In genomic region chr6:16700202-16700997, GRCh38 we compare ENCODE assay signal across 7 cellular contexts.
DNase-seq lines count a peak whose midpoint lies in the region; ATAC-seq lines count a peak whose summit lies in the region.

No MANE protein-coding gene starts in this region.

- H3K9me3 Mint-ChIP-seq in IgD-negative memory B cell = no peaks in the 10 kb centered on the region
- H3K9me3 Mint-ChIP-seq in activated naive CD4-positive, alpha-beta T cell treated with anti-CD3 and anti-CD28 coated beads, Interleukin-2, amount 50 U/mL, for 72 hours = no peaks in the 10 kb centered on the region

- DNase-seq in activated naive CD4-positive, alpha-beta T cell treated with anti-CD3 and anti-CD28 coated beads, Interleukin-2, amount 50 U/mL, for 72 hours (ENCODE audit: low spot score in 2 of 2) = no peak
- DNase-seq in kidney tubule cell (ENCODE audit: low spot score) = peak; percentile 41
- no peak for DNase-seq in EL

- ATAC-seq in activated naive CD4-positive, alpha-beta T cell treated with anti-CD3 and anti-CD28 coated beads, Interleukin-2, amount 50 U/mL, for 72 hours = peak; percentile 19 to 46
- ATAC-seq in GM18861 (IDR thresholded peaks at IDR 0.05; ENCODE audit: unreplicated experiment) = no peak
- ATAC-seq in HG03439 (IDR thresholded peaks at IDR 0.05; ENCODE audit: unreplicated experiment) = no peak

- H3K27me3 ChIP-seq in stomach smooth muscle (ENCODE audit: control insufficient read depth in 1 of 2, insufficient read depth in 2 of 2, low read length in 2 of 2) = no peaks in the 10 kb centered on the region

- peak overlapping the region; percentile 80 to 89 (median 83) for H3K4me3 Mint-ChIP-seq in IgD-negative memory B cell

- H3K9ac ChIP-seq in stomach smooth muscle (ENCODE audit: low read length in 2 of 2) = peak overlapping the region; percentile 72 to 75

- H3K4me3 ChIP-seq in stomach smooth muscle (ENCODE audit: low read length in 2 of 2) = peak overlapping the region; percentile 55 to 76

- peaks cover under 1% of the 10 kb centered on the region for H3K36me3 Mint-ChIP-seq in IgD-negative memory B cell
- H3K36me3 Mint-ChIP-seq in activated naive CD4-positive, alpha-beta T cell treated with anti-CD3 and anti-CD28 coated beads, Interleukin-2, amount 50 U/mL, for 72 hours = peaks cover under 1 to 11% of the 10 kb centered on the region in 2 donors

- no peaks in the 10 kb centered on the region for H3K36me3 ChIP-seq in stomach smooth muscle (ENCODE audit: control insufficient read depth in 2 of 2, insufficient read depth in 2 of 2, low read length in 2 of 2)

- H3K9me3 ChIP-seq in stomach smooth muscle (ENCODE audit: control insufficient read depth in 2 of 2, low read length in 2 of 2) = no peaks in the 10 kb centered on the region

- peaks cover 35% of the 10 kb centered on the region for H3K4me1 ChIP-seq in stomach smooth muscle (ENCODE audit: control insufficient read depth, insufficient read depth, low read length)

- H3K27ac Mint-ChIP-seq in IgD-negative memory B cell = peak overlapping the region; percentile 51 to 93 (median 89)
- H3K27ac Mint-ChIP-seq in activated naive CD4-positive, alpha-beta T cell treated with anti-CD3 and anti-CD28 coated beads, Interleukin-2, amount 50 U/mL, for 72 hours = peak overlapping the region; percentile 63 to 85

- peaks cover 5% of the 10 kb centered on the region for H3K27me3 Mint-ChIP-seq in IgD-negative memory B cell

- peak overlapping the region; percentile 69 for H3K27ac ChIP-seq in stomach smooth muscle (ENCODE audit: low read length)

- peaks cover 24 to 46% (median 39%) of the 10 kb centered on the region in 3 donors for H3K4me1 Mint-ChIP-seq in IgD-negative memory B cell

Comparison
In these comparisons a context has a peak if more than half of its experiments do, and no peak if none do; other contexts are left out.
1. ATAC-seq: peak in activated naive CD4-positive, alpha-beta T cell treated with anti-CD3 and anti-CD28 coated beads, Interleukin-2, amount 50 U/mL, for 72 hours (2 of 2); none in GM18861 (single experiment) and HG03439 (single experiment).